ENCODE assay signal across 8 cellular contexts in the genomic region with DNA sequence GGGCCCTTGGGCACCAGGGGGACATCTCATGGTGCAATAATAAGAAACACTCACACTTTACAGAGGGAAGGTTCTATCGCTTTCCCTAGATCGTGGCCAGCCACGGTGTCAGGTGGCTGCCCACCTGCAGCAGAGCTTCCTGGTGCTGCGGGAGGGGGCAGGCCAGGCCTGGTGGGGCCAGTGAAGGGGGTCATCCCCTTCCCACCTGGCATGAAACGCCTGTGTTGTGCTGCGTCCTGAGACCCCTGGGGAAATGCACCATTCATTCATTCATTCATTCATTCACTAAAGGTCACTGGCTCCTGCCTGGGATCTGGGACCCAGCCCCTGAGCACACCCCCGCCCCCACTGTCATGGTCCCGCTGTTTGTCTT. TPM values are rescaled to one million over a fixed set of nuclear protein-coding genes. Genes with fewer than 3 reads are reported as not detected.
DNase-seq lines count a peak whose midpoint lies in the region; ATAC-seq and TF ChIP-seq lines count a peak whose summit lies in the region.

No MANE protein-coding gene starts in this region.

- H3K4me1 ChIP-seq in iPS-18a (ENCODE audit: control insufficient read depth, low read depth, low read length) = peaks cover 15% of the 10 kb centered on the region
- peaks cover 33 to 60% (median 43%) of the 10 kb centered on the region in 4 donors for H3K4me1 ChIP-seq in stomach

- no peaks in the 10 kb centered on the region for H3K9me3 ChIP-seq in iPS-18a (ENCODE audit: control insufficient read depth, low read depth, low read length)
- no peaks in the 10 kb centered on the region for H3K9me3 ChIP-seq in stomach

- TF ChIP-seq EP300 in stomach (IDR thresholded peaks at IDR 0.05) = no peak

- no peak overlapping the region for H3K27ac ChIP-seq in iPS-18a (ENCODE audit: low read length)
- peak overlapping the region; percentile 48 to 85 (median 73) for H3K27ac ChIP-seq in stomach

- H3K36me3 Mint-ChIP-seq in activated naive CD8-positive, alpha-beta T cell treated with anti-CD3 and anti-CD28 coated beads, Interleukin-2, amount 50 U/mL, for 24 hours (ENCODE audit: low read depth) = no peaks in the 10 kb centered on the region

- ATAC-seq in activated naive CD8-positive, alpha-beta T cell treated with anti-CD3 and anti-CD28 coated beads, Interleukin-2, amount 50 U/mL, for 24 hours = no peak
- ATAC-seq in GM21528 (IDR thresholded peaks at IDR 0.05; ENCODE audit: low FRiP score, unreplicated experiment) = no peak

- H3K36me3 ChIP-seq in iPS-18a (ENCODE audit: control insufficient read depth, low read depth, low read length) = no peaks in the 10 kb centered on the region
- no peaks in the 10 kb centered on the region for H3K36me3 ChIP-seq in stomach

- peaks cover 19% of the 10 kb centered on the region for H3K27me3 Mint-ChIP-seq in activated naive CD8-positive, alpha-beta T cell treated with anti-CD3 and anti-CD28 coated beads, Interleukin-2, amount 50 U/mL, for 24 hours

- 4 to 15% (median 9%) methylated on average over 5 to 8 of the region's 8 CpGs for WGBS in stomach, 5 donors

- H3K4me3 ChIP-seq in iPS-18a (ENCODE audit: low read length) = peak overlapping the region; percentile 59
- peak overlapping the region; percentile 64 to 71 (median 68) for H3K4me3 ChIP-seq in stomach

- H3K27ac Mint-ChIP-seq in activated naive CD8-positive, alpha-beta T cell treated with anti-CD3 and anti-CD28 coated beads, Interleukin-2, amount 50 U/mL, for 24 hours = no peak overlapping the region

- no peaks in the 10 kb centered on the region for H3K9me3 Mint-ChIP-seq in activated naive CD8-positive, alpha-beta T cell treated with anti-CD3 and anti-CD28 coated beads, Interleukin-2, amount 50 U/mL, for 24 hours

- peak overlapping the region; percentile 53 for H3K4me3 Mint-ChIP-seq in activated naive CD8-positive, alpha-beta T cell treated with anti-CD3 and anti-CD28 coated beads, Interleukin-2, amount 50 U/mL, for 24 hours

- no peak for TF ChIP-seq CTCF in stomach (IDR thresholded peaks at IDR 0.05)

- H3K9ac ChIP-seq in iPS-18a (ENCODE audit: low read length) = no peak overlapping the region

- TF ChIP-seq POLR2A in stomach (IDR thresholded peaks at IDR 0.05) = no peak

- H3K4me1 Mint-ChIP-seq in activated naive CD8-positive, alpha-beta T cell treated with anti-CD3 and anti-CD28 coated beads, Interleukin-2, amount 50 U/mL, for 24 hours = peaks cover 17% of the 10 kb centered on the region

- intact Hi-C loops in stomach (cut with DNase I; ENCODE audit: low total_unique reads) = no loop called here

- H3K27me3 ChIP-seq in iPS-18a (ENCODE audit: control insufficient read depth, insufficient read depth, low read length) = peaks cover 10% of the 10 kb centered on the region
- peaks cover 0 to 19% (median 0%) of the 10 kb centered on the region in 3 donors for H3K27me3 ChIP-seq in stomach

- DNase-seq in DMS53 (lab: John Stamatoyannopoulos, UW) = peak; percentile 68
- DNase-seq in DMS53 treated with DMSO at 0.1 percent for 48 hours (lab: John Stamatoyannopoulos, UW; ENCODE audit: unreplicated experiment) = no peak
- DNase-seq in activated naive CD8-positive, alpha-beta T cell treated with anti-CD3 and anti-CD28 coated beads, Interleukin-2, amount 50 U/mL, for 24 hours = no peak
- no peak for DNase-seq in stomach
- no peak for DNase-seq in NCI-H2029 (lab: John Stamatoyannopoulos, UW)
- no peak for DNase-seq in NCI-H345 treated with DMSO at 0.1 percent for 48 hours (lab: John Stamatoyannopoulos, UW; ENCODE audit: unreplicated experiment)

RNA-seq across cellular contexts. Expression of gene RHOD, which starts 0.4 kb away (rescaled TPM):
- 10 to 100 TPM in 2 of 5 donors, 1 to 10 TPM in 3; 1.2 to 41.2 (median 9.4) TPM for total RNA-seq in stomach
- 10 to 100 TPM; 34.4 to 46.8 (median 38.8) TPM for polyA plus RNA-seq in stomach

RNA-seq across cellular contexts. Expression of gene SYT12, which starts 33.3 kb away (rescaled TPM):
- total RNA-seq in stomach = not detected
- polyA plus RNA-seq in stomach = 1 to 10 TPM in 1 of 3 donors, under 1 TPM in 2; 0.31 to 1.1 (median 0.45) TPM
